ENCODE assay signal across 30 cellular contexts in genomic region chr1:54710841-54711240, GRCh38.
"Had no signal": no experiment of that assay in that cellular context is flagged by ENCODE, and none has a peak within 500 bp of the region (broad histone marks: within the 10 kb centered on the region; RNA-seq: fewer than 3 reads in every experiment).

No MANE protein-coding gene starts in this region.

- H3K4me3 Mint-ChIP-seq: immature natural killer cell; mesothelial cell of epicardium; naive B cell; natural killer cell; stimulated activated naive CD8-positive, alpha-beta T cell treated with anti-CD3 and anti-CD28 coated beads, Interleukin-15, Interleukin-2, amounts not matched to agents 100 ng/mL and 50 ng/mL, for 24 hours; type B pancreatic cell had no signal

- H3K9me3 Mint-ChIP-seq: mesothelial cell of epicardium; naive B cell; natural killer cell; stimulated activated naive CD8-positive, alpha-beta T cell treated with anti-CD3 and anti-CD28 coated beads, Interleukin-15, Interleukin-2, amounts not matched to agents 100 ng/mL and 50 ng/mL, for 24 hours; type B pancreatic cell had no signal

- H3K79me2 ChIP-seq: parathyroid adenoma had no signal

- H3K27ac ChIP-seq: heart left ventricle, left lung, lower lobe of right lung, neutrophil, parathyroid adenoma, skin epidermis, suprapubic skin, thoracic aorta, tibial artery, uterus had no signal

- H3K36me3 Mint-ChIP-seq: immature natural killer cell, mesothelial cell of epicardium, naive B cell, natural killer cell, type B pancreatic cell had no signal

- H3K4me1 ChIP-seq: parathyroid adenoma, uterus had no signal

- H3K27ac Mint-ChIP-seq: immature natural killer cell; mesothelial cell of epicardium; natural killer cell; progenitor cell of endocrine pancreas; stimulated activated naive CD8-positive, alpha-beta T cell treated with anti-CD3 and anti-CD28 coated beads, Interleukin-15, Interleukin-2, amounts not matched to agents 100 ng/mL and 50 ng/mL, for 24 hours; type B pancreatic cell had no signal

- DNase-seq: heart left ventricle; hypothalamus; immature natural killer cell; kidney; left colon; left lung; lower lobe of right lung; mammary epithelial cell; mesenchymal stem cell; naive B cell; natural killer cell; occipital lobe; right cardiac atrium; stimulated activated CD4-positive, alpha-beta T cell treated with anti-CD3 and anti-CD28 coated beads, Interleukin-12 subunit alpha, Interleukin-12 subunit beta, amount 100 ng/mL, for 4 hours; stimulated activated CD4-positive, alpha-beta T cell treated with anti-CD3 and anti-CD28 coated beads, Interleukin-15, amount 100 ng/mL, for 24 hours; stimulated activated CD4-positive, alpha-beta T cell treated with anti-CD3 and anti-CD28 coated beads, Interleukin-2, amount 100 ng/mL, for 24 hours; stimulated activated CD4-positive, alpha-beta T cell treated with anti-CD3 and anti-CD28 coated beads, Interleukin-4, amount 100 ng/mL, for 1 hour; stimulated activated naive CD4-positive, alpha-beta T cell; tibial artery; uterus had no signal

- H3K27me3 ChIP-seq: heart left ventricle, left lung, neutrophil, suprapubic skin, tibial artery, uterus had no signal

- FAIRE-seq: islet of Langerhans, kidney had no signal

- H3K4me3 ChIP-seq: heart left ventricle, left lung, lower lobe of right lung, skin epidermis, suprapubic skin, thoracic aorta, tibial artery, uterus had no signal

- H3K36me3 ChIP-seq: left lung, lower lobe of right lung, neutrophil, suprapubic skin, thoracic aorta, uterus had no signal

- H2AFZ ChIP-seq: parathyroid adenoma had no signal

- H3K9me3 ChIP-seq: heart left ventricle, left lung, lower lobe of right lung, neutrophil, suprapubic skin, thoracic aorta, tibial artery, uterus had no signal

- H3K9ac ChIP-seq: parathyroid adenoma had no signal
